8 cellular contexts compared by ENCODE assay signal in genomic region chr16:11915644-11916523, GRCh38. TPM values are rescaled to one million over a fixed set of nuclear protein-coding genes. Genes with fewer than 3 reads are reported as not detected.
DNase-seq lines count a peak whose midpoint lies in the region; ATAC-seq, FAIRE-seq and TF ChIP-seq lines count a peak whose summit lies in the region.

TSS of gene GSPT1 (minus strand) at chr16:11915956. CDS start at chr16:11915720, 236 bp downstream.

- H3K4me1 Mint-ChIP-seq in mesothelial cell of epicardium: peaks cover 28% of the 10 kb centered on the region

- H3F3A ChIP-seq in OCI-LY1 (ENCODE audit: insufficient read depth, low read length): no peaks in the 10 kb centered on the region

- H2AFZ ChIP-seq in OCI-LY1 (ENCODE audit: low read length): peak within 1 kb of the TSS; percentile 88

- peaks cover 45% of the 10 kb centered on the region for H3K79me2 ChIP-seq in OCI-LY1 (ENCODE audit: insufficient read depth, low read length)

- FAIRE-seq in D721Med (lab: Jason Lieb, UNC) (no peak), endometrium (lab: Jason Lieb, UNC) (peak; percentile 93)

- peaks cover under 1% of the 10 kb centered on the region for H3K27me3 Mint-ChIP-seq in mesothelial cell of epicardium (ENCODE audit: low read depth)

- no peaks in the 10 kb centered on the region for H4K20me1 ChIP-seq in OCI-LY1 (ENCODE audit: insufficient read depth, low read length)

- DNase-seq in D721Med (ENCODE audit: insufficient read length, low spot score) (peak; percentile 63), mesothelial cell of epicardium (ENCODE audit: low spot score in 2 of 2, unreplicated experiment in 2 of 2) (peak; percentile 97 to 99)
- peak; percentile 99 for DNase-seq in activated CD8-positive, alpha-beta memory T cell treated with anti-CD3 and anti-CD28 coated beads, Interleukin-2, amount 50 U/mL, for 4 hours
- peak; percentile 99 to 100 for DNase-seq in stimulated activated CD8-positive, alpha-beta memory T cell treated with anti-CD3 and anti-CD28 coated beads, Interleukin-15, amount 100 ng/mL, for 48 hours (ENCODE audit: low read depth in 2 of 2)

- H3K4me2 ChIP-seq in OCI-LY1 (ENCODE audit: low read length): peak within 1 kb of the TSS; percentile 97

- H3K4me3 Mint-ChIP-seq in mesothelial cell of epicardium: peak within 1 kb of the TSS; percentile 96

- H3K4me3 ChIP-seq in HUES64 (ENCODE audit: low read length): peak within 1 kb of the TSS; percentile 75
- peak within 1 kb of the TSS; percentile 70 for H3K4me3 ChIP-seq in OCI-LY1 (ENCODE audit: low read depth, low read length, poor library complexity, severe bottlenecking)

- peaks cover 22% of the 10 kb centered on the region for H3K4me1 ChIP-seq in HUES64 (ENCODE audit: insufficient read depth, low read length)
- peaks cover 34% of the 10 kb centered on the region for H3K4me1 ChIP-seq in OCI-LY1 (ENCODE audit: insufficient read depth, low read length, severe bottlenecking)

- TF ChIP-seq CTCF in D721Med (IDR thresholded peaks at IDR 0.05; ENCODE audit: insufficient read depth, missing control alignments): no peak
- peak; percentile 29; the same call in 1 of the 2 replicates for TF ChIP-seq CTCF in OCI-LY1 (IDR thresholded peaks at IDR 0.05; ENCODE audit: low read length)
- peak; percentile 40 for TF ChIP-seq CTCF in mesothelial cell of epicardium (IDR thresholded peaks at IDR 0.05; ENCODE audit: unreplicated experiment)

- H3K27ac Mint-ChIP-seq in mesothelial cell of epicardium: peak within 1 kb of the TSS; percentile 97

- WGBS in HUES64: 2% methylated on average over 84 of the region's 84 CpGs

- ATAC-seq in GM21423 (IDR thresholded peaks at IDR 0.05; ENCODE audit: unreplicated experiment): peak; percentile 81

- H3K9ac ChIP-seq in HUES64 (ENCODE audit: low read depth, low read length) (peak within 1 kb of the TSS; percentile 59), OCI-LY1 (ENCODE audit: low read length) (peak within 1 kb of the TSS; percentile 86)

- H3K9me3 Mint-ChIP-seq in mesothelial cell of epicardium: no peaks in the 10 kb centered on the region

- H3K27me3 ChIP-seq in HUES64 (ENCODE audit: insufficient read depth, low read length) (no peaks in the 10 kb centered on the region), OCI-LY1 (ENCODE audit: insufficient read depth, low read length) (no peaks in the 10 kb centered on the region)

- no peaks in the 10 kb centered on the region for H3K36me3 Mint-ChIP-seq in mesothelial cell of epicardium

- no peaks in the 10 kb centered on the region for H3K9me3 ChIP-seq in HUES64 (ENCODE audit: insufficient read depth, low read depth, low read length)
- no peaks in the 10 kb centered on the region for H3K9me3 ChIP-seq in OCI-LY1 (ENCODE audit: low read length)

- H3K27ac ChIP-seq in HUES64 (ENCODE audit: low read depth, low read length) (peak within 1 kb of the TSS; percentile 39), OCI-LY1 (ENCODE audit: low read depth, low read length, poor library complexity, severe bottlenecking) (peak within 1 kb of the TSS; percentile 41)

- no peaks in the 10 kb centered on the region for H3K9me2 ChIP-seq in OCI-LY1 (ENCODE audit: low read depth, low read length)

- H3K36me3 ChIP-seq in HUES64 (ENCODE audit: insufficient read depth, low read length) (no peaks in the 10 kb centered on the region), OCI-LY1 (ENCODE audit: insufficient read depth, low read length) (peaks cover 3% of the 10 kb centered on the region; the same call in 1 of the 2 replicates)

RNA-seq across cellular contexts. Expression of gene GSPT1, which starts in this region (rescaled TPM):
- 128 TPM for polyA plus RNA-seq in HUES64 (2013, experiment 1 of 2)
- 123 TPM for polyA plus RNA-seq in HUES64 (2013, experiment 2 of 2)
- total RNA-seq in mesothelial cell of epicardium: 84.1 to 94.1 TPM (median 84.6 TPM) in 3 replicates

Comparison
In these comparisons a context has a peak if more than half of its experiments do, and no peak if none do; other contexts are left out.
1. Peak in every context shown above with its lines: DNase-seq, ATAC-seq, H3K4me3 ChIP-seq and H3K27ac ChIP-seq.